Comparison of ENCODE assay signal across 9 cellular contexts in the genomic region with DNA sequence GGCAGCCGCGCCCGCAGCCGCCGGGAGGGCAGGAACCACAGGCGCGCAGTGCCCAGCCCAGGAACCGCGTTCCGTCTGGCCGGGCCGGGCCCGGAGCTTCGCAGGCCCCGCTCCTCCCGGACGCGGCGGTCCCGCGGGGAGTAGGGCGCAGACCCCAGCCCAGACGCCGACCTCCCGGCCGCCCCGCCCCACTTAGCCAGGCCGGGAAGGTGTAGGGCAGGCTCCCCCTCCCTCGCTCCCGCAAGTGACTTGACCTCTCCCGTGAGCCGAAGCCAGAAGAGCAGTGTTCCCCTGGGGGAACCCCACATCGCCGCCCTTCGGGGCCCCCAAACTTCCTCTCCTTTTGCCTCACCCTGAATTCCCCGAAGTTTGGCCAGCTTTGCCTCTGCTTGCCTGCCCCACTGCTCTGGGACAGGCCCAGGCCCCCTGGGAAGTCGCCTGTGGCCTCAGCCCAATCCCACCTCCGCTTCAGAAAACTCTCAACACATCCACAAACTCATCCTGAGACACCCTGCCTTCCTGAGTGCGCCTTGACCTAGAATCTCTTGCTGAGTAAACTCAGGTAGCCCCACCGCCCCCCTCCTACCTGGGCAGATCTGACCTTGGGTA. TPM values are rescaled to one million over a fixed set of nuclear protein-coding genes. Genes with fewer than 3 reads are reported as not detected.
DNase-seq lines count a peak whose midpoint lies in the region; ATAC-seq and TF ChIP-seq lines count a peak whose summit lies in the region.
"Had no signal": no experiment of that assay in that cellular context is flagged by ENCODE, and none has a peak within 500 bp of the region (broad histone marks: within the 10 kb centered on the region; RNA-seq: fewer than 3 reads in every experiment).

No MANE protein-coding gene starts in this region.

- peak; percentile 33 for ATAC-seq in HG02798 (IDR thresholded peaks at IDR 0.05; ENCODE audit: poor library complexity, unreplicated experiment)
- no peak for ATAC-seq in omental fat pad (ENCODE audit: low FRiP score)
- no peak for ATAC-seq in aorta (ENCODE audit: low FRiP score)

- H3K4me2 ChIP-seq in DOHH2 (ENCODE audit: low read length), result peak overlapping the region; percentile 47

- no TSS peak for BruUV-seq in MCF 10A (replicated peaks; lab: Mats Ljungman, UMichigan)

- H3K27ac ChIP-seq in DOHH2 (ENCODE audit: low read depth, low read length) (no peak overlapping the region), aorta (ENCODE audit: low read depth in 1 of 2, low read length in 2 of 2) (no peak overlapping the region)

- H3K36me3 ChIP-seq in DOHH2 (ENCODE audit: control insufficient read depth, low read length), result no peaks in the 10 kb centered on the region
- no peaks in the 10 kb centered on the region for H3K36me3 ChIP-seq in aorta (ENCODE audit: control insufficient read depth in 1 of 2, insufficient read depth in 2 of 2, low read length in 1 of 2)

- H3K9me3 ChIP-seq in DOHH2 (ENCODE audit: control insufficient read depth, insufficient read depth, low read length) (no peaks in the 10 kb centered on the region), aorta (ENCODE audit: control insufficient read depth, low read length) (no peaks in the 10 kb centered on the region)

- WGBS in aorta, 2 donors, result 20 to 41% methylated on average over 18 to 40 of the region's 40 CpGs

- CTCF ChIA-PET in MCF 10A (lab: Yijun Ruan, JAX), result interaction anchor here (0.6 kb wide), 3 partner anchors 63 to 542 kb away, joined by 3 read pairs; no protein-coding TSS in a partner anchor

- H3K4me1 ChIP-seq in DOHH2 (ENCODE audit: control insufficient read depth, low read length) (peaks cover 45% of the 10 kb centered on the region), aorta (ENCODE audit: control insufficient read depth in 1 of 2, insufficient read depth in 2 of 2, low read length in 2 of 2) (no peaks in the 10 kb centered on the region)

- no peak for TF ChIP-seq CTCF in DOHH2 (IDR thresholded peaks at IDR 0.05; ENCODE audit: low read depth, low read length, poor library complexity, severe bottlenecking)
- no peak for TF ChIP-seq CTCF in MCF 10A (IDR thresholded peaks at IDR 0.05; ENCODE audit: unreplicated experiment)
- no peak for TF ChIP-seq CTCF in neural crest cell (conservative IDR thresholded peaks at IDR 0.05)
- no peak for TF ChIP-seq CTCF in omental fat pad (IDR thresholded peaks at IDR 0.05)

- H3F3A ChIP-seq in DOHH2 (ENCODE audit: control insufficient read depth, insufficient read depth), result peaks cover 13% of the 10 kb centered on the region; the same call in 1 of the 2 replicates

- no peaks in the 10 kb centered on the region for H3K9me2 ChIP-seq in DOHH2 (replicated peaks; ENCODE audit: control insufficient read depth, low read length)

- no peaks in the 10 kb centered on the region for H4K20me1 ChIP-seq in DOHH2 (ENCODE audit: control insufficient read depth, insufficient read depth, low read depth, low read length)

- H3K36me3 Mint-ChIP-seq in MCF 10A (ENCODE audit: insufficient read depth, unreplicated experiment) (no peaks in the 10 kb centered on the region), neural crest cell (ENCODE audit: low read depth) (no peaks in the 10 kb centered on the region)

- H3K27me3 Mint-ChIP-seq in MCF 10A (ENCODE audit: insufficient read depth, unreplicated experiment) (peaks cover 27% of the 10 kb centered on the region), neural crest cell (ENCODE audit: low read depth) (peaks cover 33% of the 10 kb centered on the region)

- H3K4me3 Mint-ChIP-seq in MCF 10A (ENCODE audit: unreplicated experiment), result peak overlapping the region; percentile 64
- peak overlapping the region; percentile 89 for H3K4me3 Mint-ChIP-seq in neural crest cell

- POLR2A ChIA-PET in MCF 10A (lab: Yijun Ruan, JAX), result interaction anchor here (1.0 kb wide), 1 partner anchor 28 kb away, joined by 3 read pairs; no protein-coding TSS in a partner anchor

- intact Hi-C loops in MCF 10A (cut with micrococcal nuclease) (no loop called here), aorta (cut with DNase I) (no loop called here)

- peaks cover 40% of the 10 kb centered on the region for H3K27me3 ChIP-seq in DOHH2 (ENCODE audit: control insufficient read depth, low read length)
- H3K27me3 ChIP-seq in aorta (ENCODE audit: control insufficient read depth in 1 of 2, insufficient read depth in 2 of 2, low read length in 1 of 2), result no peaks in the 10 kb centered on the region

- H3K4me1 Mint-ChIP-seq in MCF 10A (ENCODE audit: insufficient read depth, unreplicated experiment) (peaks cover 5% of the 10 kb centered on the region), neural crest cell (peaks cover 23% of the 10 kb centered on the region)

- H3K4me3 ChIP-seq in DOHH2 (ENCODE audit: low read length) (peak overlapping the region; percentile 20; the same call in 1 of the 2 replicates), aorta (ENCODE audit: low read length in 2 of 2) (peak overlapping the region in 1 of 2 donors; percentile 65)

- H3K27ac Mint-ChIP-seq in MCF 10A (ENCODE audit: low read depth, unreplicated experiment) (no peak overlapping the region), neural crest cell (ENCODE audit: unreplicated experiment) (no peak overlapping the region)

- no peak for DNase-seq in MCF 10A (ENCODE audit: unreplicated experiment)
- no peak for DNase-seq in neural crest cell (ENCODE audit: low read depth, low spot score)
- DNase-seq in GM03348 (ENCODE audit: low spot score), result no peak
- DNase-seq in omental fat pad (ENCODE audit: low spot score), result no peak
- no peak for DNase-seq in aorta
- no peak for DNase-seq in cerebellum (ENCODE audit: low spot score)
- DNase-seq: NCI-H1417 treated with DMSO at 0.1 percent for 48 hours had no signal

- H3K79me2 ChIP-seq in DOHH2 (ENCODE audit: control insufficient read depth, low read length), result no peaks in the 10 kb centered on the region

- H3K9me3 Mint-ChIP-seq in MCF 10A (ENCODE audit: unreplicated experiment) (no peaks in the 10 kb centered on the region), neural crest cell (no peaks in the 10 kb centered on the region)

RNA-seq across cellular contexts. Expression of gene NOL4L, which starts 0.5 kb away (rescaled TPM):
- 3.3 and 4.6 TPM in 2 replicates for total RNA-seq in MCF 10A (2022)
- 52.3 and 53.6 TPM in 2 replicates for total RNA-seq in neural crest cell
- total RNA-seq in omental fat pad, result 10 to 100 TPM in 3 of 4 donors, 1 to 10 TPM in 1; 6.8 to 15.3 (median 13.6) TPM
- total RNA-seq in aorta, result 10 to 100 TPM; 13.0 to 29.5 TPM
- 1 to 10 TPM; 2.3 to 3.0 TPM for polyA plus RNA-seq in aorta
- total RNA-seq in cerebellum, result 33.0 TPM
